Comparison of ENCODE assay signal across 13 cellular contexts in genomic region chr14:59213368-59214315, GRCh38. TPM values are rescaled to one million over a fixed set of nuclear protein-coding genes. Genes with fewer than 3 reads are reported as not detected.
DNase-seq lines count a peak whose midpoint lies in the region; ATAC-seq, FAIRE-seq and TF ChIP-seq lines count a peak whose summit lies in the region.
"Had no signal": no experiment of that assay in that cellular context is flagged by ENCODE, and none has a peak within 500 bp of the region (broad histone marks: within the 10 kb centered on the region; RNA-seq: fewer than 3 reads in every experiment).

No MANE protein-coding gene starts in this region.

- peaks cover 9% of the 10 kb centered on the region; the same call in 1 of the 2 replicates for H3K79me2 ChIP-seq in PC-3 (ENCODE audit: low read length)

- H3K9me2 ChIP-seq in PC-3 (replicated peaks; ENCODE audit: low read length) = no peaks in the 10 kb centered on the region

- POLR2A ChIA-PET in A673 (lab: Charles Lee; ENCODE audit: low non-redundant PET) = no interaction called here
- POLR2A ChIA-PET in PC-3 (lab: Charles Lee; ENCODE audit: unreplicated experiment) = interaction anchor here (0.6 kb wide), 1 partner anchor 63 kb away, joined by 3 read pairs; no protein-coding TSS in a partner anchor

- H3K36me3 ChIP-seq in A673 (ENCODE audit: insufficient read depth, low read length, poor library complexity, severe bottlenecking) (no peaks in the 10 kb centered on the region), PC-3 (ENCODE audit: low read depth, low read length) (no peaks in the 10 kb centered on the region), lower lobe of right lung (no peaks in the 10 kb centered on the region), testis (ENCODE audit: low read depth, missing control alignments) (no peaks in the 10 kb centered on the region)
- H3K36me3 ChIP-seq: adrenal gland had no signal

- BruUV-seq in A673 (replicated peaks; lab: Mats Ljungman, UMichigan) = no TSS peak
- no TSS peak for BruUV-seq in PC-3 (replicated peaks; lab: Mats Ljungman, UMichigan)

- no peak overlapping the region for H3K4me3 ChIP-seq in A673 (ENCODE audit: low read depth, low read length, poor library complexity, severe bottlenecking)
- no peak overlapping the region for H3K4me3 ChIP-seq in PC-3 (ENCODE audit: low read length)
- no peak overlapping the region for H3K4me3 ChIP-seq in lower lobe of right lung
- no peak overlapping the region for H3K4me3 ChIP-seq in testis
- H3K4me3 ChIP-seq: adrenal gland had no signal

- no peaks in the 10 kb centered on the region for H4K20me1 ChIP-seq in PC-3 (ENCODE audit: low read length)

- FAIRE-seq in HTR-8/SVneo (lab: Jason Lieb, UNC) = peak; percentile 96
- FAIRE-seq: H1 had no signal

- H3F3A ChIP-seq in PC-3 (ENCODE audit: low read length, unreplicated experiment) = no peaks in the 10 kb centered on the region

- peak; percentile 78 for ATAC-seq in PC-3
- ATAC-seq in lower lobe of right lung = no peak
- ATAC-seq: T-helper 17 cell had no signal

- 82 to 84% methylated on average over 7 of the region's 7 CpGs for WGBS in testis, 2 donors

- no peaks in the 10 kb centered on the region for H3K9me3 ChIP-seq in A673 (ENCODE audit: low read depth, low read length, poor library complexity, severe bottlenecking)
- no peaks in the 10 kb centered on the region for H3K9me3 ChIP-seq in PC-3 (ENCODE audit: low read length)
- no peaks in the 10 kb centered on the region for H3K9me3 ChIP-seq in lower lobe of right lung
- no peaks in the 10 kb centered on the region for H3K9me3 ChIP-seq in testis
- H3K9me3 ChIP-seq: adrenal gland had no signal

- no peak overlapping the region for H3K9ac ChIP-seq in PC-3 (ENCODE audit: low read length)

- no peak for TF ChIP-seq POLR2A in testis (IDR thresholded peaks at IDR 0.05)

- no peaks in the 10 kb centered on the region for H3K27me3 ChIP-seq in A673 (replicated peaks; ENCODE audit: insufficient read depth, low read depth, low read length, poor library complexity)
- no peaks in the 10 kb centered on the region for H3K27me3 ChIP-seq in PC-3 (ENCODE audit: low read length)
- no peaks in the 10 kb centered on the region for H3K27me3 ChIP-seq in lower lobe of right lung (ENCODE audit: low read depth)
- no peaks in the 10 kb centered on the region for H3K27me3 ChIP-seq in testis
- H3K27me3 ChIP-seq: adrenal gland had no signal

- CTCF ChIA-PET in A673 (lab: Charles Lee) = interaction anchor here (0.5 kb wide), 1 partner anchor 77 kb away, joined by 3 read pairs; no protein-coding TSS in a partner anchor
- CTCF ChIA-PET in PC-3 (lab: Charles Lee) = interaction anchor here (0.6 kb wide), 1 partner anchor 210 kb away, joined by 3 read pairs; no protein-coding TSS in a partner anchor

- DNase-seq in A673 (ENCODE audit: low spot score) = peak; percentile 33
- DNase-seq in HTR-8/SVneo (ENCODE audit: insufficient read length, low spot score) = no peak
- DNase-seq in PC-3 = peak; percentile 33
- peak; percentile 45 for DNase-seq in left kidney (ENCODE audit: low read depth, low spot score)
- no peak for DNase-seq in activated naive CD4-positive, alpha-beta T cell treated with anti-CD3 and anti-CD28 coated beads, Interleukin-2, amount 50 U/mL, for 16 hours
- no peak for DNase-seq in stimulated activated CD4-positive, alpha-beta T cell treated with anti-CD3 and anti-CD28 coated beads, Interleukin-2, amount 100 ng/mL, for 24 hours
- DNase-seq in lower lobe of right lung = no peak
- no peak for DNase-seq in testis
- DNase-seq: adrenal gland, AML-193, KG1, T-helper 17 cell had no signal

- TF ChIP-seq CTCF in A673 (conservative IDR thresholded peaks at IDR 0.05; ENCODE audit: low read depth, low read length) (no peak), PC-3 (conservative IDR thresholded peaks at IDR 0.05; ENCODE audit: low read depth, low read length) (no peak), lower lobe of right lung (IDR thresholded peaks at IDR 0.05) (no peak), testis (IDR thresholded peaks at IDR 0.05) (no peak)

- no peak overlapping the region for H3K4me2 ChIP-seq in PC-3 (ENCODE audit: low read length)

- no peak overlapping the region for H2AFZ ChIP-seq in PC-3 (ENCODE audit: low read length)

- H3K4me1 ChIP-seq in A673 (ENCODE audit: insufficient read depth, low read length, poor library complexity, severe bottlenecking) (no peaks in the 10 kb centered on the region), PC-3 (ENCODE audit: insufficient read depth, low read length) (peaks cover 7% of the 10 kb centered on the region; the same call in 1 of the 2 replicates), lower lobe of right lung (peaks cover 52% of the 10 kb centered on the region), testis (peaks cover 26% of the 10 kb centered on the region)

- intact Hi-C loops in A673 (cut with micrococcal nuclease; ENCODE audit: unreplicated experiment) = no loop called here
- intact Hi-C loops in PC-3 (cut with micrococcal nuclease) = no loop called here
- intact Hi-C loops in lower lobe of right lung (cut with DNase I) = no loop called here
- intact Hi-C loops in testis (cut with DNase I; ENCODE audit: low total_unique reads) = no loop called here

- H3K27ac ChIP-seq in A673 (ENCODE audit: low read depth, low read length, poor library complexity, severe bottlenecking) (no peak overlapping the region), PC-3 (ENCODE audit: low read length) (no peak overlapping the region), lower lobe of right lung (no peak overlapping the region), testis (no peak overlapping the region)
- H3K27ac ChIP-seq: adrenal gland had no signal

RNA-seq across cellular contexts. Expression of gene DAAM1, which starts 25.2 kb away (rescaled TPM):
- total RNA-seq in A673 (2021) = 10.8 and 11.5 TPM in 2 replicates
- 32.7 and 36.7 TPM in 2 replicates for total RNA-seq in PC-3 (2014; rRNA removed)
- 46.7 TPM for total RNA-seq in lower lobe of right lung
- 10 to 100 TPM; 54.6 to 57.3 TPM for total RNA-seq in testis
- polyA plus RNA-seq in testis (ENCODE audit: insufficient read depth, low read depth, low replicate concordance) = 23.9 TPM

Comparison
In these comparisons a context has a peak if more than half of its experiments do, and no peak if none do; other contexts are left out.
1. DNase-seq: peak in A673 (single experiment), PC-3 (single experiment) and left kidney (single experiment); none in HTR-8/SVneo (single experiment), activated naive CD4-positive, alpha-beta T cell treated with anti-CD3 and anti-CD28 coated beads, Interleukin-2, amount 50 U/mL, for 16 hours (single experiment), stimulated activated CD4-positive, alpha-beta T cell treated with anti-CD3 and anti-CD28 coated beads, Interleukin-2, amount 100 ng/mL, for 24 hours (0 of 2), lower lobe of right lung (single experiment) and testis (single experiment).